19 cellular contexts compared by ENCODE assay signal in the genomic region with DNA sequence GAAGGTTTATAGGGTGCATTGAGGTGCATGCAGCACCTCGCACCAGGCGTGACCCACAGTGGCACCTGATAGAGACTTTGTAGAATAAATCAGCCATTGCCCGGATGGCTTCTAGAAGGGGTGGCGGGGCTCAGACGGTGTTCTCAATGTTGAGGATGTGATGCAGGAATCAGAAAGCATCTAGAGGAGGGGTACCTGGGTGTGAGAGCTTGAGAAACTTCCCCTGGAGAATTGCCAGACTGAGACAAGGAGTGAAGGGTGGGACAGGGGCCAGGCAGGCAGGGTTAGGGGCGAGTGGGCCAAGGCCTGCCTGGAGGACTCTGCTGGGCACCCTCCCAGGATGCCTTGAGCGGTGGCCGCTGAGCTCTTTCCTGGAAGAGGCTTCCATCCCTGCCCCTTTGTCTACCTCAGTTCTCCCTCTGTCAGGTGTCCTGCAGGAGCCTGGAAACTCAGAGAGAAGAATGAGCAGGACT. TPM values are rescaled to one million over a fixed set of nuclear protein-coding genes. Genes with fewer than 3 reads are reported as not detected.
DNase-seq lines count a peak whose midpoint lies in the region; ATAC-seq, FAIRE-seq and TF ChIP-seq lines count a peak whose summit lies in the region.
"Had no signal": no experiment of that assay in that cellular context is flagged by ENCODE, and none has a peak within 500 bp of the region (broad histone marks: within the 10 kb centered on the region; RNA-seq: fewer than 3 reads in every experiment).

No MANE protein-coding gene starts in this region.

- H3K9me3 ChIP-seq in adrenal gland (replicated peaks in 1 of 3): no peaks in the 10 kb centered on the region
- H3K9me3 ChIP-seq in keratinocyte (ENCODE audit: control insufficient read depth, low read depth, low read length): no peaks in the 10 kb centered on the region
- H3K9me3 ChIP-seq in spleen: no peaks in the 10 kb centered on the region
- H3K9me3 ChIP-seq: uterus had no signal

- no peak for FAIRE-seq in keratinocyte (lab: Jason Lieb, UNC)
- FAIRE-seq: A204.1, GM12891 had no signal

- H3K4me1 Mint-ChIP-seq in T-helper 1 cell treated with Interleukin-12 subunit alpha and Interleukin-12 subunit beta and Interleukin-4 antibody, amounts not matched to agents 30 μg/mL and 1 μg/mL, for 36 hours (ENCODE audit: low read depth): peaks cover 13% of the 10 kb centered on the region
- H3K4me1 Mint-ChIP-seq in stimulated activated memory B cell treated with anti-CD40 and anti-IgM and Interleukin-4, amounts not matched to agents 10 μg/mL and 1 μg/mL and 100 μg/mL, for 72 hours: peaks cover 10% of the 10 kb centered on the region
- peaks cover 44% of the 10 kb centered on the region for H3K4me1 Mint-ChIP-seq in nephron progenitor cell
- H3K4me1 Mint-ChIP-seq: CD4-positive, alpha-beta memory T cell had no signal

- H3K4me1 ChIP-seq in adrenal gland (replicated peaks in 1 of 2) (peaks cover 11 to 20% of the 10 kb centered on the region in 2 donors), keratinocyte (ENCODE audit: control insufficient read depth, extremely low read depth, insufficient read depth, low read length) (peaks cover 56% of the 10 kb centered on the region), spleen (peaks cover 0 to 9% (median 0%) of the 10 kb centered on the region in 6 donors)

- H3K36me3 Mint-ChIP-seq in T-helper 1 cell treated with Interleukin-12 subunit alpha and Interleukin-12 subunit beta and Interleukin-4 antibody, amounts not matched to agents 30 μg/mL and 1 μg/mL, for 36 hours (ENCODE audit: low read depth): no peaks in the 10 kb centered on the region
- H3K36me3 Mint-ChIP-seq in stimulated activated memory B cell treated with anti-CD40 and anti-IgM and Interleukin-4, amounts not matched to agents 10 μg/mL and 1 μg/mL and 100 μg/mL, for 72 hours: no peaks in the 10 kb centered on the region
- no peaks in the 10 kb centered on the region for H3K36me3 Mint-ChIP-seq in nephron progenitor cell (ENCODE audit: low read depth)
- H3K36me3 Mint-ChIP-seq: CD4-positive, alpha-beta memory T cell; T-cell had no signal

- H3K4me2 ChIP-seq in keratinocyte (ENCODE audit: control insufficient read depth, extremely low read depth, insufficient read depth, low read depth, low read length): peak overlapping the region; percentile 94
- H3K4me2 ChIP-seq: KMS-11 had no signal

- H2AFZ ChIP-seq in keratinocyte (ENCODE audit: control insufficient read depth, low read length): no peak overlapping the region

- H3K27ac ChIP-seq in adrenal gland (no peak overlapping the region), keratinocyte (ENCODE audit: control insufficient read depth, insufficient read depth, low read length) (peak overlapping the region; percentile 91), spleen (no peak overlapping the region)
- H3K27ac ChIP-seq: KMS-11, uterus had no signal

- TF ChIP-seq CTCF in adrenal gland (IDR thresholded peaks at IDR 0.05) (no peak), keratinocyte (optimal IDR thresholded peaks at IDR 0.05 in 1 of 3, IDR thresholded peaks at IDR 0.05 in 1 of 3, conservative IDR thresholded peaks at IDR 0.05 in 1 of 3; ENCODE audit: extremely low read depth in 1 of 3, insufficient read depth in 2 of 3, low read length in 3 of 3) (no peak), spleen (IDR thresholded peaks at IDR 0.05 in 8 of 11, conservative IDR thresholded peaks at IDR 0.05 in 3 of 11) (no peak), nephron progenitor cell (IDR thresholded peaks at IDR 0.05) (no peak)

- H3K36me3 ChIP-seq in adrenal gland (replicated peaks in 1 of 2): no peaks in the 10 kb centered on the region
- no peaks in the 10 kb centered on the region for H3K36me3 ChIP-seq in keratinocyte (ENCODE audit: control insufficient read depth in 2 of 2, extremely low read depth in 1 of 2, insufficient read depth in 2 of 2, low read length in 2 of 2)
- H3K36me3 ChIP-seq in spleen: no peaks in the 10 kb centered on the region
- H3K36me3 ChIP-seq: uterus had no signal

- TF ChIP-seq POLR2A in adrenal gland (IDR thresholded peaks at IDR 0.05) (no peak), spleen (IDR thresholded peaks at IDR 0.05) (no peak)

- DNase-seq in T-helper 1 cell (no peak), adrenal gland (peak in 4 of 7 donors; percentile 1 to 17 (median 4)), keratinocyte (ENCODE audit: low read depth, low spot score) (no peak), spleen (peak; percentile 52), NCI-H226 (no peak), nephron progenitor cell (no peak)
- DNase-seq: activated CD4-positive, CD25-positive, alpha-beta regulatory T cell treated with anti-CD3 and anti-CD28 coated beads, Interleukin-2, amount 50 U/mL, for 72 hours; CD4-positive, alpha-beta memory T cell; NCI-H1436 treated with DMSO at 0.1 percent for 48 hours had no signal

- ATAC-seq in stimulated activated memory B cell treated with anti-CD40 and anti-IgM and Interleukin-4, amounts not matched to agents 10 μg/mL and 1 μg/mL and 100 μg/mL, for 72 hours: no peak
- ATAC-seq: T-cell had no signal

- no peak overlapping the region for H3K4me3 ChIP-seq in adrenal gland
- H3K4me3 ChIP-seq in keratinocyte (ENCODE audit: control insufficient read depth in 2 of 3, extremely low read depth in 1 of 3, insufficient read depth in 2 of 3, low read depth in 1 of 3, low read length in 3 of 3): peak overlapping the region; percentile 69 to 83 (median 80)
- no peak overlapping the region for H3K4me3 ChIP-seq in spleen
- H3K4me3 ChIP-seq: dorsolateral prefrontal cortex, uterus had no signal

- intact Hi-C loops in adrenal gland (cut with DNase I): no loop called here
- intact Hi-C loops in spleen (cut with DNase I; ENCODE audit: low total_unique reads): no loop called here

- H3K27me3 Mint-ChIP-seq in T-helper 1 cell treated with Interleukin-12 subunit alpha and Interleukin-12 subunit beta and Interleukin-4 antibody, amounts not matched to agents 30 μg/mL and 1 μg/mL, for 36 hours (ENCODE audit: low read depth): no peaks in the 10 kb centered on the region
- peaks cover 38% of the 10 kb centered on the region for H3K27me3 Mint-ChIP-seq in stimulated activated memory B cell treated with anti-CD40 and anti-IgM and Interleukin-4, amounts not matched to agents 10 μg/mL and 1 μg/mL and 100 μg/mL, for 72 hours
- no peaks in the 10 kb centered on the region for H3K27me3 Mint-ChIP-seq in nephron progenitor cell (ENCODE audit: low read depth, poor library complexity)
- H3K27me3 Mint-ChIP-seq: CD4-positive, alpha-beta memory T cell; T-cell had no signal

- H3K79me2 ChIP-seq in keratinocyte (ENCODE audit: control insufficient read depth, insufficient read depth, low read length): peaks cover 31% of the 10 kb centered on the region

- peak overlapping the region; percentile 46 for H3K27ac Mint-ChIP-seq in T-helper 1 cell treated with Interleukin-12 subunit alpha and Interleukin-12 subunit beta and Interleukin-4 antibody, amounts not matched to agents 30 μg/mL and 1 μg/mL, for 36 hours
- no peak overlapping the region for H3K27ac Mint-ChIP-seq in stimulated activated memory B cell treated with anti-CD40 and anti-IgM and Interleukin-4, amounts not matched to agents 10 μg/mL and 1 μg/mL and 100 μg/mL, for 72 hours
- no peak overlapping the region for H3K27ac Mint-ChIP-seq in nephron progenitor cell
- H3K27ac Mint-ChIP-seq: T-cell had no signal

- no peaks in the 10 kb centered on the region for H4K20me1 ChIP-seq in keratinocyte (ENCODE audit: control insufficient read depth, extremely low read depth, insufficient read depth, low read length)

- H3K9me1 ChIP-seq in keratinocyte (ENCODE audit: control insufficient read depth, extremely low read depth, insufficient read depth, low read length): no peaks in the 10 kb centered on the region

- no peak overlapping the region for H3K4me3 Mint-ChIP-seq in T-helper 1 cell treated with Interleukin-12 subunit alpha and Interleukin-12 subunit beta and Interleukin-4 antibody, amounts not matched to agents 30 μg/mL and 1 μg/mL, for 36 hours
- H3K4me3 Mint-ChIP-seq in stimulated activated memory B cell treated with anti-CD40 and anti-IgM and Interleukin-4, amounts not matched to agents 10 μg/mL and 1 μg/mL and 100 μg/mL, for 72 hours: no peak overlapping the region
- no peak overlapping the region for H3K4me3 Mint-ChIP-seq in nephron progenitor cell
- H3K4me3 Mint-ChIP-seq: CD4-positive, alpha-beta memory T cell; T-cell had no signal

- H3K9ac ChIP-seq in keratinocyte (ENCODE audit: control insufficient read depth, extremely low read depth, insufficient read depth, low read length): peak overlapping the region; percentile 87
- H3K9ac ChIP-seq: KMS-11 had no signal

- dilution Hi-C loops in keratinocyte (cut with MboI; ENCODE audit: extremely low pct_ligation_motif_present, low sequenced_read_pairs): no loop called here

- H3K9me3 Mint-ChIP-seq in T-helper 1 cell treated with Interleukin-12 subunit alpha and Interleukin-12 subunit beta and Interleukin-4 antibody, amounts not matched to agents 30 μg/mL and 1 μg/mL, for 36 hours: no peaks in the 10 kb centered on the region
- H3K9me3 Mint-ChIP-seq in stimulated activated memory B cell treated with anti-CD40 and anti-IgM and Interleukin-4, amounts not matched to agents 10 μg/mL and 1 μg/mL and 100 μg/mL, for 72 hours: no peaks in the 10 kb centered on the region
- no peaks in the 10 kb centered on the region for H3K9me3 Mint-ChIP-seq in nephron progenitor cell
- H3K9me3 Mint-ChIP-seq: CD4-positive, alpha-beta memory T cell; T-cell had no signal

- H3K27me3 ChIP-seq in adrenal gland: no peaks in the 10 kb centered on the region
- no peaks in the 10 kb centered on the region for H3K27me3 ChIP-seq in keratinocyte (ENCODE audit: control insufficient read depth, extremely low read depth, insufficient read depth, low read length)
- H3K27me3 ChIP-seq in spleen (replicated peaks in 1 of 7): peaks cover 0 to 6% (median 0%) of the 10 kb centered on the region in 7 donors
- H3K27me3 ChIP-seq: dorsolateral prefrontal cortex, uterus had no signal

- 82 to 90% (median 88%) methylated on average over 8 of the region's 8 CpGs for WGBS in adrenal gland, 4 donors
- WGBS in spleen, 5 donors: 74 to 90% (median 84%) methylated on average over 8 of the region's 8 CpGs

RNA-seq across cellular contexts. Expression of gene ADGRG1, which starts 9.3 kb away (rescaled TPM):
- total RNA-seq in adrenal gland: 10 to 100 TPM; 14.4 to 69.9 (median 44.5) TPM
- 10 to 100 TPM; 14.7 to 45.0 (median 19.8) TPM for polyA plus RNA-seq in adrenal gland
- polyA plus RNA-seq in keratinocyte: 28.4 to 94.9 TPM (median 38.4 TPM) in 3 replicates
- 47.7 TPM for polyA plus RNA-seq in keratinocyte (2011; ENCODE audit: low read depth)
- 37.4 and 46.7 TPM in 2 replicates for polyA plus RNA-seq in keratinocyte (2011; cell fraction: cytosol; rRNA removed)
- polyA plus RNA-seq in keratinocyte (2011; cell fraction: nucleus; rRNA removed): 182 and 187 TPM in 2 replicates
- polyA plus RNA-seq in keratinocyte (2012; ENCODE audit: low replicate concordance): 114 and 163 TPM in 2 replicates
- 44.0 to 194 TPM (median 63.1 TPM) in 3 replicates for polyA minus RNA-seq in keratinocyte
- 65.6 TPM for polyA minus RNA-seq in keratinocyte (2011; cell fraction: cytosol; rRNA and poly(A)+ RNA removed)
- polyA minus RNA-seq in keratinocyte (2011; cell fraction: nucleus; rRNA and poly(A)+ RNA removed): 116 and 131 TPM in 2 replicates
- 10 to 100 TPM in 4 of 7 donors, 1 to 10 TPM in 3; 6.9 to 23.7 (median 10.5) TPM for total RNA-seq in spleen
- polyA plus RNA-seq in spleen: 1 to 10 TPM; 1.0 to 2.7 (median 1.2) TPM

RNA-seq across cellular contexts. Expression of gene ADGRG3, which starts 48.9 kb away (rescaled TPM):
- 1 to 10 TPM in 1 of 8 donors, under 1 TPM in 4, not detected in 3; 0.14 to 1.5 (median 0.50) TPM for total RNA-seq in adrenal gland
- 1 to 10 TPM in 1 of 3 donors, under 1 TPM in 2; 0.20 to 2.0 (median 0.40) TPM for polyA plus RNA-seq in adrenal gland
- polyA plus RNA-seq in keratinocyte: not detected in 3 replicates
- polyA plus RNA-seq in keratinocyte (2011; ENCODE audit: low read depth): not detected
- polyA plus RNA-seq in keratinocyte (2011; cell fraction: cytosol; rRNA removed): not detected in 2 replicates
- polyA plus RNA-seq in keratinocyte (2011; cell fraction: nucleus; rRNA removed): 0.04 and 0.16 TPM in 2 replicates
- polyA plus RNA-seq in keratinocyte (2012; ENCODE audit: low replicate concordance): not detected in 2 replicates
- polyA minus RNA-seq in keratinocyte: 0.16 TPM in 1 of 3 replicates, not detected in the others
- not detected for polyA minus RNA-seq in keratinocyte (2011; cell fraction: cytosol; rRNA and poly(A)+ RNA removed)
- not detected in 2 replicates for polyA minus RNA-seq in keratinocyte (2011; cell fraction: nucleus; rRNA and poly(A)+ RNA removed)
- total RNA-seq in spleen: 100 to 1,000 TPM in 2 of 7 donors, 10 to 100 TPM in 5; 16.6 to 116 (median 34.2) TPM
- polyA plus RNA-seq in spleen: 10 to 100 TPM in 1 of 3 donors, 1 to 10 TPM in 2; 2.5 to 15.3 (median 8.5) TPM
- total RNA-seq: CD4-positive, alpha-beta memory T cell; fibroblast of villous mesenchyme; pulmonary artery endothelial cell had no signal
- polyA plus RNA-seq: CD4-positive, alpha-beta memory T cell had no signal

Comparison
In these comparisons a context has a peak if more than half of its experiments do, and no peak if none do; other contexts are left out.
1. DNase-seq: peak in adrenal gland (4 of 7) and spleen (single experiment); none in T-helper 1 cell (0 of 5), keratinocyte (single experiment), NCI-H226 (single experiment) and nephron progenitor cell (single experiment).
2. H3K4me3 ChIP-seq: peak in keratinocyte (3 of 3); none in adrenal gland (0 of 4) and spleen (0 of 8).
3. RNA of gene ADGRG1, which starts 9.3 kb away (polyA plus RNA-seq): 28.4 to 187 TPM in keratinocyte and 14.7 to 45.0 TPM in adrenal gland; 1.0 to 2.7 TPM in spleen; every median in the first group is over 4 times any median in the second.